In the genomic region with DNA sequence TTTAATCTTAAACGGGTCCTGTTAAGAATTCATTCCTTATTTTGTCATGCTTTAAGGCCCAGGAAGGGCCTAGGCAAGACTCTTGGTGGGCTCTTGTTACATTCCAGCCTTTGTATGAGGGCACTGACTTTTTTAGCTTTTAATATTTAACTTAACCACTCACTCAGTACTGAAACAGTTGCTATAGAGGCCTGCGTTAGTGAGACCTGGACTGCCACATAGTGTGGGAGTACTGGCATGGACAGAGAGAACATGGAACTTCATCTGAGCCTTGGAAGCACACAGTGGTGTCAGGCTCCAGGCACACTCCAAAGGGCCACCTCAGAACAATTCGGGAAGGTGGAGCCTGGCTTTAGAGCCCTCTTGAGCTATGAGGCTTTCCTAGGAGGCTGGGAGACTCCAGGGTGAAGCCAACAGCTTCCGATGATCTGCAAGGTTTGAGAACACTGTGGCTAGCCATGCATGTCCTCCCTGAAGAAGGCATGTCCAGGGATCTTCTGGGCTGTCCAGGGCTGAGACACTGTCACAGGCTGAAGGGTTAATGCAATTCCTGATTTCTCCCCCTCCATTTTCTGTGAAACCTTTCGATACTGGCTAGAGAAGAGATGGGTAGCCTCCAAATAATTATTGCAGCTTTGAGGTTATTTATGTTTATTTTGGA, we compare ENCODE assay signal across 20 cellular contexts.
DNase-seq lines count a peak whose midpoint lies in the region; ATAC-seq and FAIRE-seq lines count a peak whose summit lies in the region.
"Had no signal": no experiment of that assay in that cellular context is flagged by ENCODE, and none has a peak within 500 bp of the region (broad histone marks: within the 10 kb centered on the region; RNA-seq: fewer than 3 reads in every experiment).

No MANE protein-coding gene starts in this region.

- H3K79me2 ChIP-seq in mesendoderm (ENCODE audit: control insufficient read depth, insufficient read depth, low read length), result no peaks in the 10 kb centered on the region

- no peaks in the 10 kb centered on the region for H3K79me1 ChIP-seq in mesendoderm (ENCODE audit: low read length)

- H2AK5ac ChIP-seq in mesendoderm (ENCODE audit: low read length), result no peak overlapping the region

- peak; percentile 79 for FAIRE-seq in GM18507 (lab: Jason Lieb, UNC)
- peak; percentile 75 for FAIRE-seq in RCC 7860 (lab: Jason Lieb, UNC)
- FAIRE-seq: A204.1, GM12892 had no signal

- no peak overlapping the region for H4K8ac ChIP-seq in mesendoderm (ENCODE audit: low read depth, low read length)

- H3K36me3 Mint-ChIP-seq in activated T-cell treated with anti-CD3 and anti-CD28 coated beads, Interleukin-2, amount 50 U/mL, for 4 hours (ENCODE audit: insufficient read depth), result no peaks in the 10 kb centered on the region
- H3K36me3 Mint-ChIP-seq: CD14-positive monocyte had no signal

- H3K9ac ChIP-seq in mesendoderm (ENCODE audit: low read length), result no peak overlapping the region

- no peaks in the 10 kb centered on the region for H3K27me3 Mint-ChIP-seq in activated T-cell treated with anti-CD3 and anti-CD28 coated beads, Interleukin-2, amount 50 U/mL, for 4 hours (ENCODE audit: low read depth)
- H3K27me3 Mint-ChIP-seq: IgD-negative memory B cell had no signal

- H3K36me3 ChIP-seq in mesendoderm (ENCODE audit: control insufficient read depth, insufficient read depth, low read length), result no peaks in the 10 kb centered on the region
- H3K36me3 ChIP-seq: SJSA1 had no signal

- H3K23ac ChIP-seq in mesendoderm (ENCODE audit: low read length), result no peak overlapping the region

- H3K27ac ChIP-seq in mesendoderm (ENCODE audit: low read depth, low read length), result no peak overlapping the region
- H3K27ac ChIP-seq: RWPE1, SJSA1 had no signal

- H4K5ac ChIP-seq in mesendoderm (ENCODE audit: low read length), result no peak overlapping the region

- no peak overlapping the region for H3K56ac ChIP-seq in mesendoderm (ENCODE audit: low read length)

- H3K4me1 Mint-ChIP-seq in activated T-cell treated with anti-CD3 and anti-CD28 coated beads, Interleukin-2, amount 50 U/mL, for 4 hours (ENCODE audit: low read depth), result no peaks in the 10 kb centered on the region
- H3K4me1 Mint-ChIP-seq: CD14-positive monocyte, IgD-negative memory B cell had no signal

- intact Hi-C loops in sciatic nerve (cut with DNase I), result no loop called here

- DNase-seq in GM18507 (ENCODE audit: extremely low spot score, insufficient read length, low read depth) (no peak), RCC 7860 (ENCODE audit: low spot score) (peak; percentile 64), left kidney (ENCODE audit: low read depth, low spot score) (peak; percentile 61), sciatic nerve (ENCODE audit: low spot score) (no peak), cerebellar nuclear complex (lab: John Stamatoyannopoulos, UW) (no peak), mesendoderm (no peak)
- DNase-seq in activated CD4-positive, alpha-beta T cell treated with anti-CD3 and anti-CD28 coated beads for 4 hours, result no peak
- DNase-seq in activated T-cell treated with anti-CD3 and anti-CD28 coated beads, Interleukin-2, amount 50 U/mL, for 4 hours, result no peak
- DNase-seq: COR-L47, H7, NCI-H1417, NCI-H2029, NCI-H2171 treated with DMSO at 0.1 percent for 48 hours, NCI-H510A had no signal

- peak; percentile 48 for ATAC-seq in sciatic nerve
- no peak for ATAC-seq in activated T-cell treated with anti-CD3 and anti-CD28 coated beads, Interleukin-2, amount 50 U/mL, for 4 hours

- no peak overlapping the region for H3K4me3 Mint-ChIP-seq in activated T-cell treated with anti-CD3 and anti-CD28 coated beads, Interleukin-2, amount 50 U/mL, for 4 hours
- H3K4me3 Mint-ChIP-seq: CD14-positive monocyte had no signal

- H3K27me3 ChIP-seq in mesendoderm (ENCODE audit: insufficient read depth, low read length, poor library complexity), result no peaks in the 10 kb centered on the region

- no peaks in the 10 kb centered on the region for H3K9me3 Mint-ChIP-seq in activated T-cell treated with anti-CD3 and anti-CD28 coated beads, Interleukin-2, amount 50 U/mL, for 4 hours
- H3K9me3 Mint-ChIP-seq: IgD-negative memory B cell had no signal

- H3K4me2 ChIP-seq in mesendoderm (ENCODE audit: low read length), result no peak overlapping the region

- H3K4me1 ChIP-seq in mesendoderm (ENCODE audit: control insufficient read depth, low read depth, low read length), result no peaks in the 10 kb centered on the region
- H3K4me1 ChIP-seq: SJSA1 had no signal

- no CpG with 5 or more reads among the region's 5 CpGs for WGBS in mesendoderm (ENCODE audit: extremely low coverage, insufficient coverage, low lambda C conversion rate)

- H2BK15ac ChIP-seq in mesendoderm (replicated peaks; ENCODE audit: low read depth), result no peak overlapping the region

- H3K18ac ChIP-seq in mesendoderm (ENCODE audit: low read length), result no peak overlapping the region

- no peak overlapping the region for H3K4me3 ChIP-seq in mesendoderm (ENCODE audit: low read length)
- H3K4me3 ChIP-seq: SJSA1 had no signal

- no peak overlapping the region for H2BK120ac ChIP-seq in mesendoderm (ENCODE audit: low read depth, low read length)

- no peak overlapping the region for H3K4ac ChIP-seq in mesendoderm (ENCODE audit: low read depth, low read length)

- no peak overlapping the region for H2BK5ac ChIP-seq in mesendoderm (ENCODE audit: low read length)

Comparison
In these comparisons a context has a peak if more than half of its experiments do, and no peak if none do; other contexts are left out.
1. DNase-seq: peak in RCC 7860 (single experiment) and left kidney (single experiment); none in GM18507 (single experiment), sciatic nerve (single experiment), activated CD4-positive, alpha-beta T cell treated with anti-CD3 and anti-CD28 coated beads for 4 hours (0 of 2), cerebellar nuclear complex (0 of 2), mesendoderm (single experiment) and activated T-cell treated with anti-CD3 and anti-CD28 coated beads, Interleukin-2, amount 50 U/mL, for 4 hours (single experiment).